In genomic region chr15:78303729-78304486, GRCh38 we compare ENCODE assay signal across 31 cellular contexts. TPM values are rescaled to one million over a fixed set of nuclear protein-coding genes. Genes with fewer than 3 reads are reported as not detected.
DNase-seq lines count a peak whose midpoint lies in the region; TF ChIP-seq lines count a peak whose summit lies in the region.
"Had no signal": no experiment of that assay in that cellular context is flagged by ENCODE, and none has a peak within 500 bp of the region (broad histone marks: within the 10 kb centered on the region; RNA-seq: fewer than 3 reads in every experiment).

No MANE protein-coding gene starts in this region.

- H3K9me3 ChIP-seq in ES-I3 (ENCODE audit: control insufficient read depth, insufficient read depth, low read length) = no peaks in the 10 kb centered on the region
- H3K9me3 ChIP-seq: breast epithelium, colonic mucosa, esophagus muscularis mucosa, left lung, spleen, suprapubic skin had no signal

- no peak overlapping the region for H3K4me3 Mint-ChIP-seq in HFFc6
- H3K4me3 Mint-ChIP-seq: activated CD4-positive, alpha-beta T cell treated with anti-CD3 and anti-CD28 coated beads for 36 hours; activated naive CD4-positive, alpha-beta T cell treated with anti-CD3 and anti-CD28 coated beads for 36 hours; naive thymus-derived CD8-positive, alpha-beta T cell; stimulated activated effector memory CD8-positive, alpha-beta T cell treated with anti-CD3 and anti-CD28 coated beads, Interleukin-12 subunit alpha, Interleukin-12 subunit beta, amount 100 ng/mL, for 72 hours; T-cell had no signal

- H3K27ac Mint-ChIP-seq in HFFc6 = no peak overlapping the region
- H3K27ac Mint-ChIP-seq: activated CD4-positive, alpha-beta T cell treated with anti-CD3 and anti-CD28 coated beads for 36 hours; activated naive CD4-positive, alpha-beta T cell treated with anti-CD3 and anti-CD28 coated beads for 36 hours; naive thymus-derived CD8-positive, alpha-beta T cell; stimulated activated effector memory CD8-positive, alpha-beta T cell treated with anti-CD3 and anti-CD28 coated beads, Interleukin-12 subunit alpha, Interleukin-12 subunit beta, amount 100 ng/mL, for 72 hours; T-cell had no signal

- H3K4me1 Mint-ChIP-seq in HFFc6 (ENCODE audit: low read depth) = peaks cover 54% of the 10 kb centered on the region

- 0 out of 2 replicates have a peak, but pooled peaks cover 4% of the 10 kb centered on the region for H3K36me3 Mint-ChIP-seq in HFFc6 (ENCODE audit: low read depth)
- H3K36me3 Mint-ChIP-seq: naive thymus-derived CD8-positive, alpha-beta T cell; T-cell had no signal

- H3K27me3 Mint-ChIP-seq in HFFc6 (ENCODE audit: insufficient read depth) = peaks cover 5% of the 10 kb centered on the region

- H3K4me1 ChIP-seq in ES-I3 (ENCODE audit: insufficient read depth, low read length) = peaks cover 4% of the 10 kb centered on the region; the same call in 1 of the 2 replicates
- H3K4me1 ChIP-seq: colonic mucosa had no signal

- in situ Hi-C loops in SK-MEL-5 (cut with HindIII; ENCODE audit: low pct_unique_long_range_greater_than_20kb, low sequenced_read_pairs) = no loop called here

- TF ChIP-seq CTCF in HFFc6 (IDR thresholded peaks at IDR 0.05) = 0 out of 2 replicates have a peak, but pooled peaks have one; percentile 6

- DNase-seq in HFFc6 (no peak), SK-MEL-5 (ENCODE audit: low read depth, low spot score) (peak; percentile 59), mesenteric fat pad (ENCODE audit: low spot score) (peak; percentile 79), NK-92 (lab: John Stamatoyannopoulos, UW; ENCODE audit: unreplicated experiment) (no peak), NCI-H2029 treated with DMSO at 0.1 percent for 48 hours (lab: John Stamatoyannopoulos, UW) (no peak)
- DNase-seq in activated CD4-positive, alpha-beta T cell treated with anti-CD3 and anti-CD28 coated beads, Interleukin-2, amount 50 U/mL, for 48 hours = no peak
- DNase-seq: activated CD4-positive, alpha-beta T cell treated with anti-CD3 and anti-CD28 coated beads for 36 hours; activated naive CD4-positive, alpha-beta T cell treated with anti-CD3 and anti-CD28 coated beads for 36 hours; activated T-cell treated with anti-CD3 and anti-CD28 coated beads, Interleukin-2, amount 50 U/mL, for 48 hours; C1 segment of cervical spinal cord; colonic mucosa; foreskin melanocyte; hippocampal formation; left lung; midbrain; naive thymus-derived CD8-positive, alpha-beta T cell; NCI-H1048; NCI-H187 treated with DMSO at 0.1 percent for 48 hours; NCI-H345; retina; SIG-M5; spleen; stimulated activated CD4-positive, alpha-beta T cell treated with anti-CD3 and anti-CD28 coated beads, Interleukin-2, amount 100 ng/mL, for 48 hours; T-cell had no signal

- peak overlapping the region; percentile 34; the same call in 1 of the 2 replicates for H3K9ac ChIP-seq in ES-I3 (ENCODE audit: low read depth, low read length)

- H3K9me3 Mint-ChIP-seq in HFFc6 = no peaks in the 10 kb centered on the region
- H3K9me3 Mint-ChIP-seq: activated naive CD4-positive, alpha-beta T cell treated with anti-CD3 and anti-CD28 coated beads for 36 hours; naive thymus-derived CD8-positive, alpha-beta T cell; stimulated activated effector memory CD8-positive, alpha-beta T cell treated with anti-CD3 and anti-CD28 coated beads, Interleukin-12 subunit alpha, Interleukin-12 subunit beta, amount 100 ng/mL, for 72 hours; T-cell had no signal

- no peaks in the 10 kb centered on the region for H3K36me3 ChIP-seq in ES-I3 (ENCODE audit: insufficient read depth, low read length)
- H3K36me3 ChIP-seq: breast epithelium, colonic mucosa, esophagus muscularis mucosa, left lung, spleen, suprapubic skin had no signal

RNA-seq across cellular contexts. Expression of gene SKIC8, which starts 4.5 kb away (rescaled TPM):
- 10 to 100 TPM; 43.9 to 48.1 (median 47.0) TPM for total RNA-seq in HFFc6 (2021; fragmentation: NEBNext Ultra II Directional; extraction: Animal tissue kit (Norgen Biotek cat#: 25700))
- total RNA-seq in SK-MEL-5 (2014; rRNA removed; shearing (Covaris generic)) = 327 and 343 TPM in 2 replicates
- polyA plus RNA-seq in SK-MEL-5 (2015; cell fraction: cytosol; rRNA removed) = 295 and 305 TPM in 2 replicates
- 375 and 468 TPM in 2 replicates for polyA plus RNA-seq in SK-MEL-5 (2015; cell fraction: nucleus; rRNA removed)
- total RNA-seq in mesenteric fat pad = 50.9 TPM

RNA-seq across cellular contexts. Expression of gene CRABP1, which starts 36.2 kb away (rescaled TPM):
- total RNA-seq in HFFc6 (2021; fragmentation: NEBNext Ultra II Directional; extraction: Animal tissue kit (Norgen Biotek cat#: 25700)) = not detected
- 0.51 TPM in 1 of 2 replicates, not detected in the other for total RNA-seq in SK-MEL-5 (2014; rRNA removed; shearing (Covaris generic))
- polyA plus RNA-seq in SK-MEL-5 (2015; cell fraction: cytosol; rRNA removed) = 0.13 TPM in 1 of 2 replicates, not detected in the other
- not detected in 2 replicates for polyA plus RNA-seq in SK-MEL-5 (2015; cell fraction: nucleus; rRNA removed)
- not detected for total RNA-seq in mesenteric fat pad
- total RNA-seq: esophagus muscularis mucosa; left lung; LHCN-M2; naive thymus-derived CD8-positive, alpha-beta T cell; osteoblast had no signal
- polyA plus RNA-seq: naive thymus-derived CD8-positive, alpha-beta T cell had no signal

RNA-seq across cellular contexts. Expression of gene DNAJA4, which starts 39.5 kb away (rescaled TPM):
- under 1 TPM in 5 of 6 experiments, not detected in 1; 0.14 to 0.38 (median 0.17) TPM for total RNA-seq in HFFc6 (2021; fragmentation: NEBNext Ultra II Directional; extraction: Animal tissue kit (Norgen Biotek cat#: 25700))
- total RNA-seq in SK-MEL-5 (2014; rRNA removed; shearing (Covaris generic)) = 8.5 and 8.7 TPM in 2 replicates
- polyA plus RNA-seq in SK-MEL-5 (2015; cell fraction: cytosol; rRNA removed) = 9.4 and 10.8 TPM in 2 replicates
- 21.6 and 25.9 TPM in 2 replicates for polyA plus RNA-seq in SK-MEL-5 (2015; cell fraction: nucleus; rRNA removed)
- total RNA-seq in mesenteric fat pad = 21.4 TPM
- total RNA-seq: LHCN-M2 had no signal

Comparison
In these comparisons a context has a peak if more than half of its experiments do, and no peak if none do; other contexts are left out.
1. DNase-seq: peak in SK-MEL-5 (single experiment) and mesenteric fat pad (single experiment); none in HFFc6 (single experiment), activated CD4-positive, alpha-beta T cell treated with anti-CD3 and anti-CD28 coated beads, Interleukin-2, amount 50 U/mL, for 48 hours (0 of 2), NK-92 (single experiment) and NCI-H2029 treated with DMSO at 0.1 percent for 48 hours (single experiment).